In genomic region chr4:80989921-80990544, GRCh38 we compare ENCODE assay signal across 8 cellular contexts. TPM values are rescaled to one million over a fixed set of nuclear protein-coding genes. Genes with fewer than 3 reads are reported as not detected.
DNase-seq lines count a peak whose midpoint lies in the region; ATAC-seq and TF ChIP-seq lines count a peak whose summit lies in the region.

No MANE protein-coding gene starts in this region.

- no peak overlapping the region for H3K27ac Mint-ChIP-seq in activated naive CD4-positive, alpha-beta T cell treated with anti-CD3 and anti-CD28 coated beads, Interleukin-2, amount 10 ng/mL, durations not matched to agents 7 days and 5 days
- no peak overlapping the region for H3K27ac Mint-ChIP-seq in nephron progenitor cell

- CTCF ChIA-PET in activated naive CD4-positive, alpha-beta T cell treated with anti-CD3 and anti-CD28 coated beads, Interleukin-2, amount 10 ng/mL, durations not matched to agents 7 days and 5 days (lab: Charles Lee) = interaction anchor here (0.7 to 3.1 kb wide), 13 partner anchors 9 to 633 kb away, joined by 3 to 17 read pairs (median 4); no protein-coding TSS in a partner anchor

- TF ChIP-seq CTCF in epithelial cell of proximal tubule (conservative IDR thresholded peaks at IDR 0.05; ENCODE audit: low read depth, low read length) = peak; percentile 76
- TF ChIP-seq CTCF in nephron progenitor cell (IDR thresholded peaks at IDR 0.05) = peak; percentile 63

- no peak overlapping the region for H3K4me3 ChIP-seq in epithelial cell of proximal tubule (ENCODE audit: low read depth, low read length)

- no peaks in the 10 kb centered on the region for H3K36me3 Mint-ChIP-seq in activated naive CD4-positive, alpha-beta T cell treated with anti-CD3 and anti-CD28 coated beads, Interleukin-2, amount 10 ng/mL, durations not matched to agents 7 days and 5 days
- no peaks in the 10 kb centered on the region for H3K36me3 Mint-ChIP-seq in nephron progenitor cell (ENCODE audit: low read depth)

- no peak overlapping the region for H3K4me3 Mint-ChIP-seq in activated naive CD4-positive, alpha-beta T cell treated with anti-CD3 and anti-CD28 coated beads, Interleukin-2, amount 10 ng/mL, durations not matched to agents 7 days and 5 days
- H3K4me3 Mint-ChIP-seq in nephron progenitor cell = no peak overlapping the region

- peaks cover 4% of the 10 kb centered on the region for H3K27me3 Mint-ChIP-seq in activated naive CD4-positive, alpha-beta T cell treated with anti-CD3 and anti-CD28 coated beads, Interleukin-2, amount 10 ng/mL, durations not matched to agents 7 days and 5 days
- peaks cover 3% of the 10 kb centered on the region for H3K27me3 Mint-ChIP-seq in nephron progenitor cell (ENCODE audit: low read depth, poor library complexity)

- H3K4me1 Mint-ChIP-seq in activated naive CD4-positive, alpha-beta T cell treated with anti-CD3 and anti-CD28 coated beads, Interleukin-2, amount 10 ng/mL, durations not matched to agents 7 days and 5 days = no peaks in the 10 kb centered on the region
- H3K4me1 Mint-ChIP-seq in nephron progenitor cell = peaks cover 12% of the 10 kb centered on the region

- ATAC-seq in GM21723 (IDR thresholded peaks at IDR 0.05; ENCODE audit: unreplicated experiment) = peak; percentile 72
- no peak for ATAC-seq in HG03460 (IDR thresholded peaks at IDR 0.05; ENCODE audit: unreplicated experiment)

- peak; percentile 20 for DNase-seq in activated naive CD4-positive, alpha-beta T cell treated with anti-CD3 and anti-CD28 coated beads, Interleukin-2, amount 10 ng/mL, durations not matched to agents 7 days and 5 days
- DNase-seq in activated naive CD4-positive, alpha-beta T cell (lab: John Stamatoyannopoulos, UW) = no peak
- DNase-seq in LoVo (ENCODE audit: low spot score) (peak; percentile 52), SHP77 (lab: John Stamatoyannopoulos, UW) (peak; percentile 17 to 41), epithelial cell of proximal tubule (ENCODE audit: low read depth) (peak; percentile 26), nephron progenitor cell (peak; percentile 15)

- H3K9me3 Mint-ChIP-seq in activated naive CD4-positive, alpha-beta T cell treated with anti-CD3 and anti-CD28 coated beads, Interleukin-2, amount 10 ng/mL, durations not matched to agents 7 days and 5 days = no peaks in the 10 kb centered on the region
- H3K9me3 Mint-ChIP-seq in nephron progenitor cell = no peaks in the 10 kb centered on the region

RNA-seq across cellular contexts. Expression of gene BMP3, which starts 40.5 kb away (rescaled TPM):
- 0.06 TPM in 1 of 2 replicates, not detected in the other for total RNA-seq in epithelial cell of proximal tubule

Comparison
In these comparisons a context has a peak if more than half of its experiments do, and no peak if none do; other contexts are left out.
1. DNase-seq: peak in activated naive CD4-positive, alpha-beta T cell treated with anti-CD3 and anti-CD28 coated beads, Interleukin-2, amount 10 ng/mL, durations not matched to agents 7 days and 5 days (single experiment), LoVo (single experiment), SHP77 (2 of 2), epithelial cell of proximal tubule (single experiment) and nephron progenitor cell (single experiment); none in activated naive CD4-positive, alpha-beta T cell (0 of 4).